Comparison of ENCODE assay signal across 1 cellular context in genomic region chr12:89210277-89210676, GRCh38.
TF ChIP-seq lines count a peak whose summit lies in the region.

No MANE protein-coding gene starts in this region.

TF ChIP-seq in IMR-90, 13 proteins besides CTCF, POLR2A, EP300 and RAD21:
- TF ChIP-seq MAFK (IDR thresholded peaks at IDR 0.05; ENCODE audit: low read depth, low read length) (no peak), BHLHE40 (IDR thresholded peaks at IDR 0.05; ENCODE audit: low read depth, low read length) (no peak), CHD1 (IDR thresholded peaks at IDR 0.05; ENCODE audit: low read depth, low read length) (no peak), MXI1 (IDR thresholded peaks at IDR 0.05; ENCODE audit: borderline replicate concordance, low read depth, low read length) (no peak), USF2 (IDR thresholded peaks at IDR 0.05; ENCODE audit: low read depth, low read length) (no peak), CEBPB (IDR thresholded peaks at IDR 0.05; ENCODE audit: low read depth, low read length) (no peak), NFE2L2 (IDR thresholded peaks at IDR 0.05; ENCODE audit: low read depth, low read length) (no peak), RFX5 (IDR thresholded peaks at IDR 0.05; ENCODE audit: low read depth, low read length) (no peak), RCOR1 (IDR thresholded peaks at IDR 0.05; ENCODE audit: insufficient replicate concordance, low read length) (no peak), MAZ (IDR thresholded peaks at IDR 0.05; ENCODE audit: borderline replicate concordance, low read depth, low read length) (no peak), ELK1 (IDR thresholded peaks at IDR 0.05; ENCODE audit: borderline replicate concordance, low read depth, low read length) (no peak), FOS (IDR thresholded peaks at IDR 0.05; ENCODE audit: low read depth, low read length) (no peak), SMC3 (IDR thresholded peaks at IDR 0.05; ENCODE audit: low read depth, low read length) (no peak)
